17 cellular contexts compared by ENCODE assay signal in genomic region chr18:59485382-59485781, GRCh38.
A peak's percentile ranks its signal among the peaks of the same experiment; 100 is the strongest.
DNase-seq lines count a peak whose midpoint lies in the region; ATAC-seq, FAIRE-seq and TF ChIP-seq lines count a peak whose summit lies in the region.
"Had no signal": no experiment of that assay in that cellular context is flagged by ENCODE, and none has a peak within 500 bp of the region (broad histone marks: within the 10 kb centered on the region; RNA-seq: fewer than 3 reads in every experiment).

No MANE protein-coding gene starts in this region.

- H4K20me1 ChIP-seq in fibroblast of lung (ENCODE audit: control insufficient read depth, extremely low read depth, insufficient read depth, low read length) (no peaks in the 10 kb centered on the region), osteoblast (ENCODE audit: insufficient read depth, low read length) (peaks cover 7% of the 10 kb centered on the region)

- H3K4me2 ChIP-seq in A549, result no peak overlapping the region
- no peak overlapping the region for H3K4me2 ChIP-seq in fibroblast of lung (ENCODE audit: extremely low read depth, insufficient read depth, low read length)
- no peak overlapping the region for H3K4me2 ChIP-seq in osteoblast (ENCODE audit: insufficient read depth, low read length)

- no peak for TF ChIP-seq CTCF in A549 (IDR thresholded peaks at IDR 0.05)
- TF ChIP-seq CTCF in HEK293 (tag by site-specific recombination; IDR thresholded peaks at IDR 0.05), result no peak
- no peak for TF ChIP-seq CTCF in fibroblast of lung (conservative IDR thresholded peaks at IDR 0.05 in 1 of 2, IDR thresholded peaks at IDR 0.05 in 1 of 2; ENCODE audit: low read depth in 1 of 2, low read length in 2 of 2)
- no peak for TF ChIP-seq CTCF in osteoblast (IDR thresholded peaks at IDR 0.05; ENCODE audit: extremely low read depth, low read depth, low read length)
- no peak for TF ChIP-seq CTCF in heart right ventricle (IDR thresholded peaks at IDR 0.05)
- no peak for TF ChIP-seq CTCF in upper lobe of left lung (IDR thresholded peaks at IDR 0.05)

- intact Hi-C loops in heart right ventricle (cut with DNase I), result no loop called here

- TF ChIP-seq EP300 in A549 (IDR thresholded peaks at IDR 0.05), result no peak
- no peak for TF ChIP-seq EP300 in upper lobe of left lung (IDR thresholded peaks at IDR 0.05)

- WGBS in A549 (ENCODE audit: missing lambda C conversion rate), result 83% methylated on average over 5 of the region's 5 CpGs
- 85 to 89% methylated on average over 5 of the region's 5 CpGs for WGBS in heart right ventricle, 2 donors
- 81 to 89% methylated on average over 5 of the region's 5 CpGs for WGBS in upper lobe of left lung, 2 donors

- H3K4me3 ChIP-seq in A549, result no peak overlapping the region
- no peak overlapping the region for H3K4me3 ChIP-seq in HEK293 (ENCODE audit: low read depth, low read length)
- H3K4me3 ChIP-seq in fibroblast of lung (replicated peaks in 1 of 4; ENCODE audit: control extremely low read depth in 1 of 4, insufficient read depth in 1 of 4, low read depth in 3 of 4, low read length in 4 of 4), result no peak overlapping the region
- no peak overlapping the region for H3K4me3 ChIP-seq in osteoblast (ENCODE audit: insufficient read depth, low read length)
- no peak overlapping the region for H3K4me3 ChIP-seq in heart right ventricle
- no peak overlapping the region for H3K4me3 ChIP-seq in upper lobe of left lung
- H3K4me3 ChIP-seq: GM23248, HAP-1 had no signal

- no peak for TF ChIP-seq RAD21 in A549 (conservative IDR thresholded peaks at IDR 0.05 in 1 of 2, IDR thresholded peaks at IDR 0.05 in 1 of 2)

- H3K4me1 ChIP-seq in A549 (no peaks in the 10 kb centered on the region), HEK293 (ENCODE audit: control insufficient read depth, insufficient read depth, low read length) (peaks cover 18% of the 10 kb centered on the region), fibroblast of lung (ENCODE audit: control insufficient read depth, extremely low read depth, insufficient read depth, low read length) (no peaks in the 10 kb centered on the region), osteoblast (ENCODE audit: insufficient read depth, low read length) (peaks cover 14% of the 10 kb centered on the region), heart right ventricle (no peaks in the 10 kb centered on the region), upper lobe of left lung (peaks cover 0 to 5% (median 1%) of the 10 kb centered on the region in 4 donors)
- H3K4me1 ChIP-seq: Caco-2, HAP-1 had no signal

- POLR2A ChIA-PET in A549 (lab: Yijun Ruan, JAX), result no interaction called here
- POLR2A ChIA-PET in HEK293 (lab: Yijun Ruan, JAX), result interaction anchor here (1.0 to 1.4 kb wide), 3 partner anchors 26 to 415 kb away, joined by 4 to 5 read pairs (median 5); partner anchors contain the start of genes CCBE1 and PMAIP1

- H3K9ac ChIP-seq in fibroblast of lung (ENCODE audit: insufficient read depth, low read length), result no peak overlapping the region
- H3K9ac ChIP-seq: GM23248 had no signal

- H3K9me3 ChIP-seq in A549 (no peaks in the 10 kb centered on the region), HEK293 (ENCODE audit: control insufficient read depth, insufficient read depth, low read depth, low read length) (no peaks in the 10 kb centered on the region), fibroblast of lung (ENCODE audit: control insufficient read depth, insufficient read depth, low read depth, low read length) (no peaks in the 10 kb centered on the region), osteoblast (ENCODE audit: low read depth, low read length) (no peaks in the 10 kb centered on the region), heart right ventricle (no peaks in the 10 kb centered on the region), upper lobe of left lung (no peaks in the 10 kb centered on the region)
- H3K9me3 ChIP-seq: Caco-2, HAP-1 had no signal

- no peak overlapping the region for H3K27ac ChIP-seq in A549
- no peak overlapping the region for H3K27ac ChIP-seq in HEK293 (ENCODE audit: extremely low read depth, low read depth, low read length)
- peak overlapping the region; percentile 22 for H3K27ac ChIP-seq in fibroblast of lung (ENCODE audit: insufficient read depth, low read length)
- H3K27ac ChIP-seq in osteoblast (ENCODE audit: low read depth, low read length), result peak overlapping the region; percentile 16
- H3K27ac ChIP-seq in heart right ventricle, result no peak overlapping the region
- no peak overlapping the region for H3K27ac ChIP-seq in upper lobe of left lung
- H3K27ac ChIP-seq: C4-2B, GM23248 had no signal

- no peak for FAIRE-seq in A549 (lab: Jason Lieb, UNC)
- FAIRE-seq: G401.6, GM12891, GM19239, HTR-8/SVneo had no signal

- TF ChIP-seq POLR2A in A549 (IDR thresholded peaks at IDR 0.05; ENCODE audit: low read length) (no peak), upper lobe of left lung (IDR thresholded peaks at IDR 0.05) (no peak)

- H3K27me3 ChIP-seq in fibroblast of lung (ENCODE audit: control insufficient read depth, insufficient read depth, low read length) (no peaks in the 10 kb centered on the region), osteoblast (ENCODE audit: insufficient read depth, low read length) (no peaks in the 10 kb centered on the region), heart right ventricle (no peaks in the 10 kb centered on the region), upper lobe of left lung (no peaks in the 10 kb centered on the region)

- no peak for ATAC-seq in A549
- ATAC-seq in heart right ventricle, result no peak
- no peak for ATAC-seq in upper lobe of left lung (ENCODE audit: low FRiP score in 2 of 2)

- H2AFZ ChIP-seq in fibroblast of lung (ENCODE audit: low read length) (no peak overlapping the region), osteoblast (ENCODE audit: low read length) (no peak overlapping the region)
- H2AFZ ChIP-seq: GM23248 had no signal

- CTCF ChIA-PET in A549 (lab: Yijun Ruan, JAX), result interaction anchor here (1.5 to 2.3 kb wide), 2 partner anchors 26 to 338 kb away, joined by 5 to 11 read pairs; no protein-coding TSS in a partner anchor
- CTCF ChIA-PET in HEK293 (lab: Yijun Ruan, JAX), result interaction anchor here (0.7 to 2.7 kb wide), 4 partner anchors 26 to 336 kb away, joined by 3 to 21 read pairs (median 6); no protein-coding TSS in a partner anchor

- H3K36me3 ChIP-seq in HEK293 (ENCODE audit: control insufficient read depth in 2 of 2, insufficient read depth in 1 of 2, low read length in 2 of 2) (no peaks in the 10 kb centered on the region), fibroblast of lung (ENCODE audit: control insufficient read depth, insufficient read depth, low read length) (no peaks in the 10 kb centered on the region), osteoblast (ENCODE audit: insufficient read depth, low read length) (no peaks in the 10 kb centered on the region), heart right ventricle (no peaks in the 10 kb centered on the region), upper lobe of left lung (no peaks in the 10 kb centered on the region)
- H3K36me3 ChIP-seq: HAP-1 had no signal

- DNase-seq in A549 (ENCODE audit: low read depth in 1 of 2, low spot score in 1 of 2) (no peak), fibroblast of lung (ENCODE audit: low read depth in 2 of 2) (no peak), osteoblast (ENCODE audit: insufficient read length, low spot score, missing footprints) (no peak), heart right ventricle (no peak), NK-92 (lab: John Stamatoyannopoulos, UW; ENCODE audit: unreplicated experiment) (no peak), upper lobe of left lung (no peak)
- DNase-seq: AML-193; CD4-positive, alpha-beta T cell had no signal

- peaks cover 31% of the 10 kb centered on the region for H3K79me2 ChIP-seq in fibroblast of lung (ENCODE audit: control insufficient read depth, insufficient read depth, low read length)
- H3K79me2 ChIP-seq in osteoblast (ENCODE audit: insufficient read depth, low read length), result peaks cover 64% of the 10 kb centered on the region

TF ChIP-seq in A549, 52 proteins besides CTCF, POLR2A, EP300 and RAD21:
- TF ChIP-seq ZC3H11A (IDR thresholded peaks at IDR 0.05), result peak; percentile 51
- TF ChIP-seq SMC3 (IDR thresholded peaks at IDR 0.05), result no peak

TF ChIP-seq in HEK293, 187 proteins besides CTCF, POLR2A, EP300 and RAD21 (continues in another document):
- no peak for TF ChIP-seq YY2 (tag by site-specific recombination; IDR thresholded peaks at IDR 0.05)
- no peak for TF ChIP-seq PRDM10 (tag by site-specific recombination; IDR thresholded peaks at IDR 0.05)
- no peak for TF ChIP-seq SP2 (tag by site-specific recombination; IDR thresholded peaks at IDR 0.05)
- no peak for TF ChIP-seq ZNF449 (tag by site-specific recombination; IDR thresholded peaks at IDR 0.05)

Comparison
In these comparisons a context has a peak if more than half of its experiments do, and no peak if none do; other contexts are left out.
1. H3K27ac ChIP-seq: peak in fibroblast of lung (single experiment) and osteoblast (single experiment); none in A549 (0 of 2), HEK293 (single experiment), heart right ventricle (0 of 10) and upper lobe of left lung (0 of 4).
2. Of the 5 proteins assayed by ChIP-seq in both HEK293 and A549: peak only in HEK293: REST; only in A549: none; in both: none; in neither: 4.